8 cellular contexts compared by ENCODE assay signal in genomic region chr12:120194226-120194533, GRCh38. TPM values are rescaled to one million over a fixed set of nuclear protein-coding genes. Genes with fewer than 3 reads are reported as not detected.
A peak's percentile ranks its signal among the peaks of the same experiment; 100 is the strongest.
DNase-seq lines count a peak whose midpoint lies in the region; ATAC-seq, FAIRE-seq and TF ChIP-seq lines count a peak whose summit lies in the region.

No MANE protein-coding gene starts in this region.

- no peak for TF ChIP-seq CTCF in CD8-positive, alpha-beta T cell (IDR thresholded peaks at IDR 0.05)
- TF ChIP-seq CTCF in HepG2 (CRISPR knock-in tag; IDR thresholded peaks at IDR 0.05) (no peak), type B pancreatic cell (conservative IDR thresholded peaks at IDR 0.05) (no peak)

- 1 to 2% (median 1%) methylated on average over 18 of the region's 18 CpGs for WGBS in adipose tissue, 3 donors
- WGBS in HepG2 (ENCODE audit: low lambda C conversion rate): 11% methylated on average over 4 of the region's 18 CpGs

- no peak for FAIRE-seq in HepG2 (lab: Jason Lieb, UNC)

- H3K36me3 Mint-ChIP-seq in CD8-positive, alpha-beta T cell: peaks cover 51% of the 10 kb centered on the region
- H3K36me3 Mint-ChIP-seq in type B pancreatic cell: peaks cover 22% of the 10 kb centered on the region

- no peak for TF ChIP-seq RAD21 in HepG2 (CRISPR knock-in tag; IDR thresholded peaks at IDR 0.05)

- H3K27ac Mint-ChIP-seq in CD8-positive, alpha-beta T cell: peak overlapping the region; percentile 80
- peak overlapping the region; percentile 93 for H3K27ac Mint-ChIP-seq in type B pancreatic cell

- TF ChIP-seq EP300 in HepG2 (IDR thresholded peaks at IDR 0.05; ENCODE audit: low read depth in 2 of 2, low read length in 2 of 2) (no peak), HepG2 (CRISPR knock-in tag; IDR thresholded peaks at IDR 0.05; ENCODE audit: borderline replicate concordance) (no peak)

- no peaks in the 10 kb centered on the region for H3K27me3 Mint-ChIP-seq in CD8-positive, alpha-beta T cell (ENCODE audit: low read depth)
- H3K27me3 Mint-ChIP-seq in type B pancreatic cell: no peaks in the 10 kb centered on the region

- peaks cover 66% of the 10 kb centered on the region for H3K79me2 ChIP-seq in HepG2 (ENCODE audit: insufficient read depth, low read length)

- intact Hi-C loops in CD8-positive, alpha-beta T cell (cut with DNase I, micrococcal nuclease): loop anchor here (1.0 to 10.0 kb wide), 6 partner anchors 73 to 1819 kb away; partner anchors contain the start of genes BICDL1 (in 1 of the 2), RAB35 (in 1 of the 2), RNF10 (in 1 of the 2) and SUDS3 (in 1 of the 2)
- intact Hi-C loops in HepG2 (cut with micrococcal nuclease; ENCODE audit: unreplicated experiment): no loop called here

- H4K20me1 ChIP-seq in HepG2 (ENCODE audit: insufficient read depth, low read length): peaks cover 30% of the 10 kb centered on the region

- peak overlapping the region; percentile 93 for H3K9ac ChIP-seq in HepG2 (ENCODE audit: insufficient read depth, low read depth, low read length)

- peak overlapping the region; percentile 96 for H3K4me2 ChIP-seq in HepG2 (ENCODE audit: low read depth, low read length)

- no peak overlapping the region for H2AFZ ChIP-seq in HepG2 (ENCODE audit: low read length)

- H3K9me3 Mint-ChIP-seq in CD8-positive, alpha-beta T cell: no peaks in the 10 kb centered on the region
- H3K9me3 Mint-ChIP-seq in type B pancreatic cell: no peaks in the 10 kb centered on the region

- POLR2A ChIA-PET in CD8-positive, alpha-beta T cell (lab: Charles Lee): interaction anchor here (1.0 kb wide), 1 partner anchor 77 kb away, joined by 3 read pairs; no protein-coding TSS in a partner anchor
- POLR2A ChIA-PET in HepG2 (lab: Yijun Ruan, JAX): interaction anchor here (1.0 to 1.5 kb wide), 2 partner anchors 11 to 17 kb away, joined by 3 read pairs; no protein-coding TSS in a partner anchor

- peak overlapping the region; percentile 67 for H3K4me3 ChIP-seq in CD8-positive, alpha-beta T cell (ENCODE audit: low read depth, low read length)
- H3K4me3 ChIP-seq in HepG2 (replicated peaks in 1 of 3; ENCODE audit: insufficient read depth in 1 of 3, low read depth in 2 of 3, low read length in 3 of 3): peak overlapping the region; percentile 80 to 88 (median 82)

- no peaks in the 10 kb centered on the region for H3K27me3 ChIP-seq in CD8-positive, alpha-beta T cell (ENCODE audit: insufficient read depth, low read length)
- no peaks in the 10 kb centered on the region; a peak in 1 of 5 replicates for H3K27me3 ChIP-seq in HepG2 (ENCODE audit: control insufficient read depth in 1 of 2, insufficient read depth in 2 of 2, low read length in 2 of 2)

- peaks cover 22% of the 10 kb centered on the region for H3K36me3 ChIP-seq in CD8-positive, alpha-beta T cell (ENCODE audit: insufficient read depth, low read length)
- peaks cover 12 to 55% of the 10 kb centered on the region in 2 experiments for H3K36me3 ChIP-seq in HepG2 (replicated peaks in 1 of 2; ENCODE audit: control insufficient read depth in 1 of 2, insufficient read depth in 2 of 2, low read length in 2 of 2)

- TSS peak; percentile 2 for BruUV-seq in HepG2 (replicated peaks; lab: Mats Ljungman, UMichigan)

- peaks cover 39% of the 10 kb centered on the region for H3K4me1 Mint-ChIP-seq in CD8-positive, alpha-beta T cell (ENCODE audit: low read depth)
- peaks cover 18% of the 10 kb centered on the region for H3K4me1 Mint-ChIP-seq in type B pancreatic cell (ENCODE audit: unreplicated experiment)

- ATAC-seq in CD8-positive, alpha-beta T cell: no peak
- ATAC-seq in HG02870 (IDR thresholded peaks at IDR 0.05; ENCODE audit: unreplicated experiment) (peak; percentile 16), HepG2 (no peak; the same call in 1 of the 3 replicates)

- peak overlapping the region; percentile 73 for H3K27ac ChIP-seq in CD8-positive, alpha-beta T cell (ENCODE audit: low read depth, low read length)
- H3K27ac ChIP-seq in adipose tissue (ENCODE audit: low read depth, low read length) (peak overlapping the region; percentile 57), HepG2 (ENCODE audit: extremely low read length, insufficient read depth, low read length) (peak overlapping the region; percentile 94)

- H3K9me3 ChIP-seq in CD8-positive, alpha-beta T cell (ENCODE audit: low read length): no peaks in the 10 kb centered on the region
- no peaks in the 10 kb centered on the region for H3K9me3 ChIP-seq in HepG2 (ENCODE audit: low read length)

- TF ChIP-seq POLR2A in HepG2 (IDR thresholded peaks at IDR 0.05; ENCODE audit: insufficient read depth in 1 of 2, low read depth in 2 of 2, low read length in 2 of 2): no peak

- no peak for DNase-seq in CD8-positive, alpha-beta T cell
- DNase-seq in HepG2 (ENCODE audit: low spot score) (no peak), type B pancreatic cell (ENCODE audit: extremely low spot score, unreplicated experiment) (no peak), amygdala (lab: John Stamatoyannopoulos, UW) (no peak), NCI-H1105 treated with DMSO at 0.1 percent for 48 hours (lab: John Stamatoyannopoulos, UW) (no peak), Ammon's horn (ENCODE audit: low spot score) (no peak)

- CTCF ChIA-PET in CD8-positive, alpha-beta T cell (lab: Charles Lee): no interaction called here
- CTCF ChIA-PET in HepG2 (lab: Yijun Ruan, JAX; ENCODE audit: low intra/inter-chr PET ratio, low total read pairs): no interaction called here

- peak overlapping the region; percentile 82 for H3K4me3 Mint-ChIP-seq in CD8-positive, alpha-beta T cell
- H3K4me3 Mint-ChIP-seq in type B pancreatic cell: peak overlapping the region; percentile 94

- in situ Hi-C loops in HepG2 (cut with HindIII; ENCODE audit: extremely low pct_ligation_motif_present, low pct_unique_long_range_greater_than_20kb): no loop called here

- peaks cover 31% of the 10 kb centered on the region for H3K4me1 ChIP-seq in CD8-positive, alpha-beta T cell (ENCODE audit: insufficient read depth, low read length)
- peaks cover 64% of the 10 kb centered on the region for H3K4me1 ChIP-seq in HepG2 (ENCODE audit: insufficient read depth, low read length)

TF ChIP-seq in HepG2, 621 proteins besides CTCF, POLR2A, EP300 and RAD21 (continues in another document):
- TF ChIP-seq TBP (CRISPR knock-in tag; IDR thresholded peaks at IDR 0.05): 0 out of 2 replicates have a peak, but pooled peaks have one; percentile 52

RNA-seq across cellular contexts. Expression of gene GCN1, which starts 0.3 kb away (rescaled TPM):
- total RNA-seq in CD8-positive, alpha-beta T cell: 100 to 1,000 TPM; 161 to 163 TPM
- polyA plus RNA-seq in adipose tissue (10 to 100 TPM; 14.6 to 30.5 (median 19.1) TPM), HepG2 (2011; rRNA removed) (55.3 and 58.2 TPM in 2 replicates)
- total RNA-seq in HepG2 (2016; rRNA removed; fragmentation: Illumina TruSeq; extraction: Trizol) (66.7 and 83.0 TPM in 2 replicates), type B pancreatic cell (ENCODE audit: low replicate concordance) (114 and 130 TPM in 2 replicates)
- 59.7 and 67.2 TPM in 2 replicates for total RNA-seq in HepG2 (2016; cell fraction: cytosol; rRNA removed; fragmentation: Illumina TruSeq; extraction: Trizol; ENCODE audit: low read depth)
- 56.9 and 87.0 TPM in 2 replicates for total RNA-seq in HepG2 (2016; cell fraction: insoluble cytoplasmic fraction; rRNA removed; fragmentation: Illumina TruSeq; extraction: Trizol)
- total RNA-seq in HepG2 (2016; cell fraction: membrane; rRNA removed; fragmentation: Illumina TruSeq; extraction: Trizol): 19.6 and 22.1 TPM in 2 replicates
- 125 and 128 TPM in 2 replicates for total RNA-seq in HepG2 (2016; cell fraction: nucleus; rRNA removed; fragmentation: Illumina TruSeq; extraction: Trizol)
- polyA plus RNA-seq in HepG2 (2011; cell fraction: cytosol; rRNA removed): 20.5 and 25.6 TPM in 2 replicates
- polyA plus RNA-seq in HepG2 (2011; cell fraction: nucleus; rRNA removed): 394 and 725 TPM in 2 replicates
- 47.0 and 60.6 TPM in 2 replicates for polyA plus RNA-seq in HepG2 (2012)
- 1.8 and 2.1 TPM in 2 replicates for polyA plus RNA-seq in HepG2 (2016; cell fraction: cytosol; fragmentation: Illumina TruSeq; extraction: Trizol; ENCODE audit: low read depth)
- 33.5 and 45.5 TPM in 2 replicates for polyA plus RNA-seq in HepG2 (2016; cell fraction: insoluble cytoplasmic fraction; fragmentation: Illumina TruSeq; extraction: Trizol; ENCODE audit: low read depth)
- 4.1 and 5.4 TPM in 2 replicates for polyA plus RNA-seq in HepG2 (2016; cell fraction: membrane; fragmentation: Illumina TruSeq; extraction: Trizol; ENCODE audit: low read depth)
- 177 and 198 TPM in 2 replicates for polyA plus RNA-seq in HepG2 (2016; cell fraction: nucleus; fragmentation: Illumina TruSeq; extraction: Trizol; ENCODE audit: insufficient read depth, low read depth)
- polyA minus RNA-seq in HepG2 (2011; rRNA and poly(A)+ RNA removed; ENCODE audit: low replicate concordance): 204 and 255 TPM in 2 replicates
- 59.8 and 61.6 TPM in 2 replicates for polyA minus RNA-seq in HepG2 (2011; cell fraction: cytosol; rRNA and poly(A)+ RNA removed)
- polyA minus RNA-seq in HepG2 (2011; cell fraction: nucleus; rRNA and poly(A)+ RNA removed): 229 and 237 TPM in 2 replicates

RNA-seq across cellular contexts. Expression of gene RPLP0, which starts 6.7 kb away (rescaled TPM):
- 1,000 to 10,000 TPM; 2,094 to 2,102 TPM for total RNA-seq in CD8-positive, alpha-beta T cell
- polyA plus RNA-seq in adipose tissue: 1,000 to 10,000 TPM; 3,544 to 4,823 (median 4,317) TPM
- 2,915 and 3,025 TPM in 2 replicates for total RNA-seq in HepG2 (2016; rRNA removed; fragmentation: Illumina TruSeq; extraction: Trizol)
- 12,942 and 14,844 TPM in 2 replicates for total RNA-seq in HepG2 (2016; cell fraction: cytosol; rRNA removed; fragmentation: Illumina TruSeq; extraction: Trizol; ENCODE audit: low read depth)
- total RNA-seq in HepG2 (2016; cell fraction: insoluble cytoplasmic fraction; rRNA removed; fragmentation: Illumina TruSeq; extraction: Trizol): 2,993 and 3,024 TPM in 2 replicates
- 11,359 and 11,757 TPM in 2 replicates for total RNA-seq in HepG2 (2016; cell fraction: membrane; rRNA removed; fragmentation: Illumina TruSeq; extraction: Trizol)
- total RNA-seq in HepG2 (2016; cell fraction: nucleus; rRNA removed; fragmentation: Illumina TruSeq; extraction: Trizol): 1,126 and 1,259 TPM in 2 replicates
- polyA plus RNA-seq in HepG2 (2011; rRNA removed): 5,570 and 6,229 TPM in 2 replicates
- polyA plus RNA-seq in HepG2 (2011; cell fraction: cytosol; rRNA removed): 8,040 and 9,457 TPM in 2 replicates
- 2,511 and 2,559 TPM in 2 replicates for polyA plus RNA-seq in HepG2 (2011; cell fraction: nucleus; rRNA removed)
- 2,582 and 3,579 TPM in 2 replicates for polyA plus RNA-seq in HepG2 (2012)
- 15,203 and 16,637 TPM in 2 replicates for polyA plus RNA-seq in HepG2 (2016; cell fraction: cytosol; fragmentation: Illumina TruSeq; extraction: Trizol; ENCODE audit: low read depth)
- 2,845 and 2,926 TPM in 2 replicates for polyA plus RNA-seq in HepG2 (2016; cell fraction: insoluble cytoplasmic fraction; fragmentation: Illumina TruSeq; extraction: Trizol; ENCODE audit: low read depth)
- 10,153 and 10,714 TPM in 2 replicates for polyA plus RNA-seq in HepG2 (2016; cell fraction: membrane; fragmentation: Illumina TruSeq; extraction: Trizol; ENCODE audit: low read depth)
- polyA plus RNA-seq in HepG2 (2016; cell fraction: nucleus; fragmentation: Illumina TruSeq; extraction: Trizol; ENCODE audit: insufficient read depth, low read depth): 1,939 and 1,982 TPM in 2 replicates
- polyA minus RNA-seq in HepG2 (2011; rRNA and poly(A)+ RNA removed; ENCODE audit: low replicate concordance): 4,147 and 6,586 TPM in 2 replicates
- 1,238 and 1,297 TPM in 2 replicates for polyA minus RNA-seq in HepG2 (2011; cell fraction: cytosol; rRNA and poly(A)+ RNA removed)
- 657 and 805 TPM in 2 replicates for polyA minus RNA-seq in HepG2 (2011; cell fraction: nucleus; rRNA and poly(A)+ RNA removed)
- total RNA-seq in type B pancreatic cell (ENCODE audit: low replicate concordance): 2,585 and 2,806 TPM in 2 replicates
